ENCODE assay signal across 8 cellular contexts in genomic region chr11:75802913-75803820, GRCh38. TPM values are rescaled to one million over a fixed set of nuclear protein-coding genes. Genes with fewer than 3 reads are reported as not detected.
A peak's percentile ranks its signal among the peaks of the same experiment; 100 is the strongest.
DNase-seq lines count a peak whose midpoint lies in the region; ATAC-seq, FAIRE-seq and TF ChIP-seq lines count a peak whose summit lies in the region.

No MANE protein-coding gene starts in this region.

- H2BK120ac ChIP-seq in neuronal stem cell (ENCODE audit: low read depth, low read length) = no peak overlapping the region

- H2BK5ac ChIP-seq in neuronal stem cell (ENCODE audit: low read length) = no peak overlapping the region

- DNase-seq in AML-193 (lab: John Stamatoyannopoulos, UW) (peak; percentile 63 to 67), HTR-8/SVneo (ENCODE audit: insufficient read length, low spot score) (peak; percentile 84), RPMI7951 (ENCODE audit: low read depth) (peak; percentile 60), activated T-helper 1 cell treated with Interleukin-2 at 50 U/mL for 16 hours (ENCODE audit: low read depth) (peak; percentile 37), fibroblast of pulmonary artery (ENCODE audit: low read depth) (peak; percentile 83), neuronal stem cell (ENCODE audit: low spot score) (peak; percentile 75), substantia nigra (lab: John Stamatoyannopoulos, UW) (peak in 42 of 49 donors; percentile 12 to 84 (median 62))

- H3K4me3 ChIP-seq in fibroblast of pulmonary artery (replicated peaks; ENCODE audit: low read depth, low read length) = no peak overlapping the region
- no peak overlapping the region for H3K4me3 ChIP-seq in neuronal stem cell (ENCODE audit: low read length in 2 of 2)

- H3K36me3 ChIP-seq in neuronal stem cell (replicated peaks in 1 of 2; ENCODE audit: control insufficient read depth in 2 of 2, insufficient read depth in 2 of 2, low read length in 2 of 2) = no peaks in the 10 kb centered on the region

- H2AK5ac ChIP-seq in neuronal stem cell (ENCODE audit: low read depth, low read length) = no peak overlapping the region

- no peak overlapping the region for H2BK15ac ChIP-seq in neuronal stem cell (ENCODE audit: low read length)

- no CpG with 5 or more reads among the region's 10 CpGs for WGBS in neuronal stem cell (ENCODE audit: extremely low coverage in 2 of 2, insufficient read length in 2 of 2, insufficient replicate concordance in 1 of 2), 2 donors

- no peaks in the 10 kb centered on the region for H3K9me3 ChIP-seq in neuronal stem cell (replicated peaks in 1 of 2; ENCODE audit: control insufficient read depth in 2 of 2, insufficient read depth in 1 of 2, low read depth in 1 of 2, low read length in 2 of 2)

- no peak overlapping the region for H3K23ac ChIP-seq in neuronal stem cell (ENCODE audit: low read depth, low read length, poor library complexity)

- H2BK12ac ChIP-seq in neuronal stem cell (ENCODE audit: low read length) = no peak overlapping the region

- H3K14ac ChIP-seq in neuronal stem cell (ENCODE audit: low read length) = no peak overlapping the region

- no peaks in the 10 kb centered on the region for H3K79me1 ChIP-seq in neuronal stem cell (ENCODE audit: low read depth, low read length)

- no peak overlapping the region for H3K4ac ChIP-seq in neuronal stem cell (ENCODE audit: low read length)

- no peak overlapping the region for H4K8ac ChIP-seq in neuronal stem cell (ENCODE audit: low read depth, low read length)

- H2AFZ ChIP-seq in neuronal stem cell (ENCODE audit: low read length) = no peak overlapping the region

- peak; percentile 91 for FAIRE-seq in HTR-8/SVneo (lab: Jason Lieb, UNC)

- no peak overlapping the region for H3K18ac ChIP-seq in neuronal stem cell (ENCODE audit: low read length)

- peak; percentile 84 for ATAC-seq in GM19035 (IDR thresholded peaks at IDR 0.05; ENCODE audit: unreplicated experiment)

- H4K91ac ChIP-seq in neuronal stem cell (ENCODE audit: low read depth, low read length, poor library complexity) = no peak overlapping the region

- H3K27me3 ChIP-seq in neuronal stem cell (ENCODE audit: control insufficient read depth in 3 of 3, insufficient read depth in 3 of 3, low read depth in 1 of 3, low read length in 3 of 3) = peaks cover 0 to 7% (median 0%) of the 10 kb centered on the region in 3 experiments

- H3K4me1 ChIP-seq in neuronal stem cell (ENCODE audit: control insufficient read depth in 2 of 2, insufficient read depth in 1 of 2, low read depth in 1 of 2, low read length in 2 of 2) = no peaks in the 10 kb centered on the region

- H3K4me2 ChIP-seq in neuronal stem cell (ENCODE audit: insufficient read depth, low read length, poor library complexity, severe bottlenecking) = no peak overlapping the region

- no peak overlapping the region for H3K27ac ChIP-seq in neuronal stem cell (replicated peaks; ENCODE audit: low read length)
- no peak overlapping the region for H3K27ac ChIP-seq in substantia nigra (ENCODE audit: low read depth, low read length, poor library complexity, severe bottlenecking)

- peak; percentile 97 for TF ChIP-seq CTCF in fibroblast of pulmonary artery (IDR thresholded peaks at IDR 0.05; ENCODE audit: low read length, missing control alignments)

- H3K9ac ChIP-seq in neuronal stem cell (ENCODE audit: low read depth, low read length, poor library complexity) = no peak overlapping the region

RNA-seq across cellular contexts. Expression of gene UVRAG, which starts 11.8 kb away (rescaled TPM):
- 12.3 and 17.7 TPM in 2 replicates for total RNA-seq in RPMI7951 (2014; rRNA removed; shearing (Covaris generic))
- 7.3 TPM for polyA plus RNA-seq in neuronal stem cell (2013, experiment 1 of 2)
- 7.4 TPM for polyA plus RNA-seq in neuronal stem cell (2013, experiment 2 of 2)

RNA-seq across cellular contexts. Expression of gene DGAT2, which starts 34.6 kb away (rescaled TPM):
- 2.4 TPM in 2 replicates for total RNA-seq in RPMI7951 (2014; rRNA removed; shearing (Covaris generic))
- polyA plus RNA-seq in neuronal stem cell (2013, experiment 1 of 2) = 1.9 TPM
- polyA plus RNA-seq in neuronal stem cell (2013, experiment 2 of 2) = 2.0 TPM
